ENCODE assay signal across 13 cellular contexts in genomic region chr10:102634696-102635095, GRCh38. TPM values are rescaled to one million over a fixed set of nuclear protein-coding genes. Genes with fewer than 3 reads are reported as not detected.
A peak's percentile ranks its signal among the peaks of the same experiment; 100 is the strongest.
DNase-seq lines count a peak whose midpoint lies in the region; TF ChIP-seq lines count a peak whose summit lies in the region.
"Had no signal": no experiment of that assay in that cellular context is flagged by ENCODE, and none has a peak within 500 bp of the region (broad histone marks: within the 10 kb centered on the region; RNA-seq: fewer than 3 reads in every experiment).

No MANE protein-coding gene starts in this region.

- peak overlapping the region; percentile 94 for H4K8ac ChIP-seq in mesenchymal stem cell (ENCODE audit: low read length)

- H4K91ac ChIP-seq in mesenchymal stem cell (ENCODE audit: low read length), result peak overlapping the region; percentile 100

- H2BK5ac ChIP-seq in mesenchymal stem cell (ENCODE audit: low read depth, low read length, poor library complexity, severe bottlenecking), result no peak overlapping the region

- H3K4me2 ChIP-seq in GM23248 (ENCODE audit: unreplicated experiment) (no peak overlapping the region), mammary epithelial cell (ENCODE audit: insufficient read depth, low read depth, low read length) (no peak overlapping the region), mesenchymal stem cell (ENCODE audit: low read length, poor library complexity, severe bottlenecking) (no peak overlapping the region)

- no peaks in the 10 kb centered on the region for H3K36me3 ChIP-seq in A673 (ENCODE audit: insufficient read depth, low read length, poor library complexity, severe bottlenecking)
- no peaks in the 10 kb centered on the region for H3K36me3 ChIP-seq in GM23248 (ENCODE audit: low read depth)
- no peaks in the 10 kb centered on the region for H3K36me3 ChIP-seq in mammary epithelial cell (ENCODE audit: insufficient read depth, low read length)
- H3K36me3 ChIP-seq in mesenchymal stem cell (ENCODE audit: control insufficient read depth in 1 of 2, insufficient read depth in 2 of 2, low read depth in 1 of 2, low read length in 2 of 2), result peaks cover 7 to 12% of the 10 kb centered on the region in 2 experiments

- H2AFZ ChIP-seq in GM23248, result no peak overlapping the region
- no peak overlapping the region for H2AFZ ChIP-seq in mammary epithelial cell (ENCODE audit: low read depth, low read length)
- no peak overlapping the region for H2AFZ ChIP-seq in mesenchymal stem cell (ENCODE audit: low read depth, low read length)

- peak overlapping the region; percentile 85 for H2BK15ac ChIP-seq in mesenchymal stem cell (ENCODE audit: low read depth, poor library complexity, severe bottlenecking)

- no peak overlapping the region for H3K23ac ChIP-seq in mesenchymal stem cell (ENCODE audit: low read length in 2 of 2)

- H3K9me3 ChIP-seq in A673 (ENCODE audit: low read depth, low read length, poor library complexity, severe bottlenecking), result no peaks in the 10 kb centered on the region
- no peaks in the 10 kb centered on the region for H3K9me3 ChIP-seq in GM23248 (ENCODE audit: low read depth)
- no peaks in the 10 kb centered on the region for H3K9me3 ChIP-seq in mammary epithelial cell (replicated peaks; ENCODE audit: insufficient read depth, low read length)
- no peaks in the 10 kb centered on the region for H3K9me3 ChIP-seq in mesenchymal stem cell (ENCODE audit: control insufficient read depth, low read length)
- H3K9me3 ChIP-seq: gastrocnemius medialis had no signal

- dilution Hi-C loops in mammary epithelial cell (cut with HindIII; ENCODE audit: low sequenced_read_pairs), result loop anchor here (5.0 kb wide), 1 partner anchor 37 kb away; no protein-coding TSS in a partner anchor

- TF ChIP-seq CTCF in A673 (conservative IDR thresholded peaks at IDR 0.05; ENCODE audit: low read depth, low read length) (no peak), mammary epithelial cell (conservative IDR thresholded peaks at IDR 0.05 in 1 of 2, IDR thresholded peaks at IDR 0.05 in 1 of 2; ENCODE audit: extremely low read depth in 1 of 2, insufficient read depth in 1 of 2, low read depth in 1 of 2, low read length in 2 of 2) (no peak)

- CTCF ChIA-PET in A673 (lab: Charles Lee), result no interaction called here
- CTCF ChIA-PET in mammary epithelial cell (lab: Charles Lee; ENCODE audit: low non-redundant PET), result no interaction called here

- peak overlapping the region; percentile 30 for H3K27ac ChIP-seq in A673 (ENCODE audit: low read depth, low read length, poor library complexity, severe bottlenecking)
- peak overlapping the region; percentile 10; the same call in 1 of the 2 replicates for H3K27ac ChIP-seq in GM23248
- H3K27ac ChIP-seq in mammary epithelial cell (ENCODE audit: insufficient read depth, low read depth, low read length), result no peak overlapping the region
- H3K27ac ChIP-seq in mesenchymal stem cell (ENCODE audit: low read length, poor library complexity, severe bottlenecking), result no peak overlapping the region

- H3K4me3 ChIP-seq in A673 (ENCODE audit: low read depth, low read length, poor library complexity, severe bottlenecking) (no peak overlapping the region), GM23248 (no peak overlapping the region), mammary epithelial cell (replicated peaks in 1 of 3; ENCODE audit: insufficient read depth in 1 of 3, low read depth in 2 of 3, low read length in 3 of 3) (no peak overlapping the region), mesenchymal stem cell (ENCODE audit: insufficient read depth in 1 of 2, low read depth in 1 of 2, low read length in 2 of 2) (no peak overlapping the region)
- H3K4me3 ChIP-seq: gastrocnemius medialis, K562 had no signal

- no peak overlapping the region for H2AK5ac ChIP-seq in mesenchymal stem cell (ENCODE audit: low read length, severe bottlenecking)

- 73 to 100% methylated on average over 1 to 4 of the region's 4 CpGs for WGBS in GM23248 (ENCODE audit: low coverage in 1 of 2, low lambda C conversion rate in 2 of 2, missing lambda C conversion rate in 2 of 2), 2 experiments
- 73% methylated on average over 3 of the region's 4 CpGs for WGBS in mammary epithelial cell (ENCODE audit: low coverage, missing lambda C conversion rate)
- WGBS in mesenchymal stem cell, result 33% methylated on average over 2 of the region's 4 CpGs

- peak overlapping the region; percentile 97 to 98 for H2BK12ac ChIP-seq in mesenchymal stem cell (ENCODE audit: low read length in 2 of 2)

- H3K14ac ChIP-seq in mesenchymal stem cell (ENCODE audit: low read length in 2 of 2), result peak overlapping the region in 1 of 2 experiments; percentile 6

- no peak for DNase-seq in A673 (ENCODE audit: low spot score)
- DNase-seq in GM23248, result peak; percentile 35
- DNase-seq in mammary epithelial cell, result peak; percentile 35
- no peak for DNase-seq in mesenchymal stem cell
- DNase-seq in stimulated activated CD8-positive, alpha-beta memory T cell treated with anti-CD3 and anti-CD28 coated beads, Interleukin-4, amount 100 ng/mL, for 48 hours, result no peak
- DNase-seq in NCI-H2196 (lab: John Stamatoyannopoulos, UW; ENCODE audit: unreplicated experiment), result no peak
- no peak for DNase-seq in NCI-H526 treated with DMSO at 0.1 percent for 48 hours (lab: John Stamatoyannopoulos, UW)
- DNase-seq in head of caudate nucleus, result no peak
- DNase-seq: activated CD4-positive, alpha-beta T cell treated with anti-CD3 and anti-CD28 coated beads for 4 hours; gastrocnemius medialis; islet precursor cell; NCI-H187 treated with DMSO at 0.1 percent for 48 hours had no signal

- POLR2A ChIA-PET in A673 (lab: Charles Lee; ENCODE audit: low non-redundant PET), result no interaction called here

- H2BK120ac ChIP-seq in mesenchymal stem cell (ENCODE audit: low read depth, low read length), result peak overlapping the region; percentile 81

- H3F3A ChIP-seq in GM23248 (ENCODE audit: insufficient read depth), result peaks cover 26% of the 10 kb centered on the region

- in situ Hi-C loops in GM23248 (cut with MboI) (no loop called here), mammary epithelial cell (cut with MboI; ENCODE audit: low sequenced_read_pairs in 2 of 2) (no loop called here)

- no TSS peak for BruUV-seq in A673 (replicated peaks; lab: Mats Ljungman, UMichigan)
- no TSS peak for BruUV-seq in mammary epithelial cell (replicated peaks; lab: Mats Ljungman, UMichigan)

- H3K4me1 ChIP-seq in A673 (ENCODE audit: insufficient read depth, low read length, poor library complexity, severe bottlenecking) (peaks cover 12% of the 10 kb centered on the region), GM23248 (ENCODE audit: insufficient read depth) (peaks cover 57% of the 10 kb centered on the region), mammary epithelial cell (ENCODE audit: insufficient read depth, low read length) (peaks cover 45% of the 10 kb centered on the region), mesenchymal stem cell (ENCODE audit: control insufficient read depth, insufficient read depth, low read depth, low read length) (peaks cover 50% of the 10 kb centered on the region)

- H3K4ac ChIP-seq in mesenchymal stem cell (ENCODE audit: low read depth in 1 of 2, low read length in 2 of 2), result peak overlapping the region; percentile 92 to 96

- peaks cover 8% of the 10 kb centered on the region for H3K79me1 ChIP-seq in mesenchymal stem cell (replicated peaks; ENCODE audit: low read length, poor library complexity, severe bottlenecking)

- intact Hi-C loops in A673 (cut with micrococcal nuclease; ENCODE audit: unreplicated experiment), result no loop called here
- intact Hi-C loops in mammary epithelial cell (cut with micrococcal nuclease), result no loop called here
- intact Hi-C loops in head of caudate nucleus (cut with DNase I), result no loop called here

- no peaks in the 10 kb centered on the region for H3K9me2 ChIP-seq in GM23248 (ENCODE audit: insufficient read depth)

- no peaks in the 10 kb centered on the region for H3K79me2 ChIP-seq in GM23248 (ENCODE audit: insufficient read depth)
- no peaks in the 10 kb centered on the region for H3K79me2 ChIP-seq in mammary epithelial cell (ENCODE audit: insufficient read depth, low read length)

- no peaks in the 10 kb centered on the region for H3K27me3 ChIP-seq in A673 (replicated peaks; ENCODE audit: insufficient read depth, low read depth, low read length, poor library complexity)
- no peaks in the 10 kb centered on the region for H3K27me3 ChIP-seq in GM23248 (replicated peaks; ENCODE audit: insufficient read depth)
- no peaks in the 10 kb centered on the region for H3K27me3 ChIP-seq in mammary epithelial cell (ENCODE audit: insufficient read depth, low read length)
- no peaks in the 10 kb centered on the region for H3K27me3 ChIP-seq in mesenchymal stem cell (ENCODE audit: control insufficient read depth in 1 of 2, insufficient read depth in 1 of 2, low read length in 2 of 2)
- H3K27me3 ChIP-seq: gastrocnemius medialis had no signal

- no peak overlapping the region for H3K9ac ChIP-seq in GM23248
- no peak overlapping the region for H3K9ac ChIP-seq in mammary epithelial cell (ENCODE audit: insufficient read depth, low read length)
- no peak overlapping the region for H3K9ac ChIP-seq in mesenchymal stem cell (ENCODE audit: low read length)

- H3K18ac ChIP-seq in mesenchymal stem cell (ENCODE audit: low read depth in 1 of 2, low read length in 2 of 2), result peak overlapping the region; percentile 97 to 99

- H4K20me1 ChIP-seq in GM23248 (ENCODE audit: insufficient read depth), result no peaks in the 10 kb centered on the region
- H4K20me1 ChIP-seq in mammary epithelial cell (ENCODE audit: insufficient read depth, low read length), result no peaks in the 10 kb centered on the region

RNA-seq across cellular contexts. Expression of gene TRIM8, which starts 9.6 kb away (rescaled TPM):
- total RNA-seq in A673 (2021) (29.4 and 32.0 TPM in 2 replicates), mammary epithelial cell (10 to 100 TPM; 36.8 to 87.0 TPM)
- 108 and 114 TPM in 2 replicates for total RNA-seq in GM23248 (2014; rRNA removed; shearing (Covaris generic))
- polyA plus RNA-seq in GM23248 (2016; fragmentation: Nextera tagmentation; extraction: Ambion mirVana) (35.6 and 37.5 TPM in 2 replicates), mammary epithelial cell (61.1 TPM)
- 82.4 TPM for polyA minus RNA-seq in mammary epithelial cell
- polyA plus RNA-seq in mesenchymal stem cell (2013, experiment 1 of 2), result 113 TPM
- polyA plus RNA-seq in mesenchymal stem cell (2013, experiment 2 of 2), result 115 TPM

Comparison
In these comparisons a context has a peak if more than half of its experiments do, and no peak if none do; other contexts are left out.
1. DNase-seq: peak in GM23248 (single experiment) and mammary epithelial cell (single experiment); none in A673 (single experiment), mesenchymal stem cell (single experiment), stimulated activated CD8-positive, alpha-beta memory T cell treated with anti-CD3 and anti-CD28 coated beads, Interleukin-4, amount 100 ng/mL, for 48 hours (single experiment), NCI-H2196 (single experiment), NCI-H526 treated with DMSO at 0.1 percent for 48 hours (single experiment) and head of caudate nucleus (0 of 42).
2. H3K27ac ChIP-seq: peak in A673 (single experiment) and GM23248 (single experiment); none in mammary epithelial cell (single experiment) and mesenchymal stem cell (single experiment).